Comparison of ENCODE assay signal across 8 cellular contexts in genomic region chr6:17714879-17715860, GRCh38. TPM values are rescaled to one million over a fixed set of nuclear protein-coding genes. Genes with fewer than 3 reads are reported as not detected.
DNase-seq lines count a peak whose midpoint lies in the region; ATAC-seq and TF ChIP-seq lines count a peak whose summit lies in the region.

No MANE protein-coding gene starts in this region.

- CTCF ChIA-PET in A673 (lab: Charles Lee): no interaction called here
- CTCF ChIA-PET in WTC11 (lab: Charles Lee): interaction anchor here (0.6 to 0.7 kb wide), 5 partner anchors 13 to 948 kb away, joined by 3 to 4 read pairs (median 3); no protein-coding TSS in a partner anchor

- H3K9me3 ChIP-seq in A673 (ENCODE audit: low read depth, low read length, poor library complexity, severe bottlenecking): no peaks in the 10 kb centered on the region
- no peaks in the 10 kb centered on the region for H3K9me3 ChIP-seq in SJCRH30 (replicated peaks)
- no peaks in the 10 kb centered on the region for H3K9me3 ChIP-seq in endodermal cell (ENCODE audit: control insufficient read depth, low read length)

- no peak overlapping the region for H3K9ac ChIP-seq in endodermal cell (ENCODE audit: extremely low read depth, low read length, poor library complexity, severe bottlenecking)

- no peak overlapping the region for H3K27ac Mint-ChIP-seq in endodermal cell
- H3K27ac Mint-ChIP-seq in WTC11: no peak overlapping the region

- H3K4me3 Mint-ChIP-seq in endodermal cell (no peak overlapping the region), WTC11 (no peak overlapping the region)

- H3K27me3 ChIP-seq in A673 (replicated peaks; ENCODE audit: insufficient read depth, low read depth, low read length, poor library complexity): no peaks in the 10 kb centered on the region
- no peaks in the 10 kb centered on the region for H3K27me3 ChIP-seq in SJCRH30
- H3K27me3 ChIP-seq in endodermal cell (ENCODE audit: control insufficient read depth, insufficient read depth, low read length, poor library complexity, severe bottlenecking): no peaks in the 10 kb centered on the region

- H3K4me1 ChIP-seq in A673 (ENCODE audit: insufficient read depth, low read length, poor library complexity, severe bottlenecking) (peaks cover 14% of the 10 kb centered on the region), SJCRH30 (peaks cover 9% of the 10 kb centered on the region; the same call in 1 of the 2 replicates), endodermal cell (ENCODE audit: control insufficient read depth, insufficient read depth, low read length) (peaks cover 4% of the 10 kb centered on the region)

- DNase-seq in A673 (ENCODE audit: low spot score): peak; percentile 88
- DNase-seq in SJCRH30: peak; percentile 24 to 40
- peak; percentile 45 for DNase-seq in endodermal cell
- DNase-seq in stimulated activated CD4-positive, alpha-beta T cell treated with anti-CD3 and anti-CD28 coated beads, Interleukin-4, amount 100 ng/mL, for 24 hours: peak; percentile 48
- no peak for DNase-seq in WTC11 (ENCODE audit: low spot score)
- no peak for DNase-seq in amygdala (lab: John Stamatoyannopoulos, UW)

- 81% methylated on average over 7 to 10 of the region's 10 CpGs for WGBS in endodermal cell (ENCODE audit: insufficient coverage in 1 of 2, insufficient read length in 1 of 2), 2 experiments

- intact Hi-C loops in A673 (cut with micrococcal nuclease; ENCODE audit: unreplicated experiment): no loop called here

- H3K9me3 Mint-ChIP-seq in endodermal cell (no peaks in the 10 kb centered on the region), WTC11 (no peaks in the 10 kb centered on the region)

- H3K4me1 Mint-ChIP-seq in endodermal cell (peaks cover 8% of the 10 kb centered on the region), WTC11 (peaks cover 13% of the 10 kb centered on the region)

- H3K36me3 ChIP-seq in A673 (ENCODE audit: insufficient read depth, low read length, poor library complexity, severe bottlenecking) (no peaks in the 10 kb centered on the region), SJCRH30 (no peaks in the 10 kb centered on the region), endodermal cell (ENCODE audit: control insufficient read depth, insufficient read depth, low read length) (no peaks in the 10 kb centered on the region)

- no peaks in the 10 kb centered on the region for H3K36me3 Mint-ChIP-seq in endodermal cell (ENCODE audit: low read depth)
- H3K36me3 Mint-ChIP-seq in WTC11: no peaks in the 10 kb centered on the region

- POLR2A ChIA-PET in A673 (lab: Charles Lee; ENCODE audit: low non-redundant PET): interaction anchor here (0.6 to 1.2 kb wide), 2 partner anchors 9 to 308 kb away, joined by 4 to 6 read pairs; partner anchors contain the start of gene NUP153
- POLR2A ChIA-PET in WTC11 (lab: Charles Lee): interaction anchor here (0.7 kb wide), 2 partner anchors 9 to 572 kb away, joined by 3 to 7 read pairs; partner anchors contain the start of gene NUP153

- TF ChIP-seq CTCF in A673 (conservative IDR thresholded peaks at IDR 0.05; ENCODE audit: low read depth, low read length) (no peak), endodermal cell (conservative IDR thresholded peaks at IDR 0.05) (no peak), WTC11 (IDR thresholded peaks at IDR 0.05) (no peak)

- BruUV-seq in A673 (replicated peaks; lab: Mats Ljungman, UMichigan): no TSS peak

- H3K4me3 ChIP-seq in A673 (ENCODE audit: low read depth, low read length, poor library complexity, severe bottlenecking) (no peak overlapping the region), SJCRH30 (no peak overlapping the region), endodermal cell (ENCODE audit: low read length) (no peak overlapping the region)

- H3K27ac ChIP-seq in A673 (ENCODE audit: low read depth, low read length, poor library complexity, severe bottlenecking): peak overlapping the region; percentile 49
- peak overlapping the region; percentile 27 for H3K27ac ChIP-seq in SJCRH30
- no peak overlapping the region for H3K27ac ChIP-seq in endodermal cell (ENCODE audit: low read depth, low read length)

- H3K27me3 Mint-ChIP-seq in endodermal cell (ENCODE audit: insufficient read depth) (no peaks in the 10 kb centered on the region), WTC11 (ENCODE audit: low read depth) (no peaks in the 10 kb centered on the region)

- ATAC-seq in GM18868 (IDR thresholded peaks at IDR 0.05; ENCODE audit: unreplicated experiment) (peak; percentile 92), HG03097 (IDR thresholded peaks at IDR 0.05; ENCODE audit: low FRiP score, unreplicated experiment) (peak; percentile 75), WTC11 (no peak)

TF ChIP-seq in WTC11, 78 proteins besides CTCF, POLR2A, EP300 and RAD21 (continues in another document):
- no peak for TF ChIP-seq ZNF512 (CRISPR knock-in tag; IDR thresholded peaks at IDR 0.05; ENCODE audit: borderline replicate concordance)
- no peak for TF ChIP-seq ZSCAN18 (CRISPR knock-in tag; IDR thresholded peaks at IDR 0.05)
- no peak for TF ChIP-seq HMGXB4 (CRISPR knock-in tag; IDR thresholded peaks at IDR 0.05)
- no peak for TF ChIP-seq ZBTB43 (CRISPR knock-in tag; IDR thresholded peaks at IDR 0.05)
- no peak for TF ChIP-seq ATF2 (CRISPR knock-in tag; IDR thresholded peaks at IDR 0.05; ENCODE audit: borderline replicate concordance, low read depth)
- no peak for TF ChIP-seq ZNF396 (CRISPR knock-in tag; IDR thresholded peaks at IDR 0.05; ENCODE audit: borderline replicate concordance)

RNA-seq across cellular contexts. Expression of gene NUP153, which starts 8.4 kb away (rescaled TPM):
- total RNA-seq in A673 (2021) (90.1 and 104 TPM in 2 replicates), endodermal cell (10 to 100 TPM; 58.9 to 69.6 TPM), WTC11 (2021) (58.4 to 67.0 TPM (median 60.2 TPM) in 3 replicates)
- total RNA-seq in SJCRH30 (2014; rRNA removed; shearing (Covaris generic)): 67.6 and 71.1 TPM in 2 replicates
- polyA plus RNA-seq in endodermal cell (2013, experiment 1 of 2): 55.4 TPM
- 54.9 TPM for polyA plus RNA-seq in endodermal cell (2013, experiment 2 of 2)

Comparison
In these comparisons a context has a peak if more than half of its experiments do, and no peak if none do; other contexts are left out.
1. DNase-seq: peak in A673 (single experiment), SJCRH30 (2 of 2), endodermal cell (single experiment) and stimulated activated CD4-positive, alpha-beta T cell treated with anti-CD3 and anti-CD28 coated beads, Interleukin-4, amount 100 ng/mL, for 24 hours (single experiment); none in WTC11 (single experiment) and amygdala (0 of 56).